In the genomic region with DNA sequence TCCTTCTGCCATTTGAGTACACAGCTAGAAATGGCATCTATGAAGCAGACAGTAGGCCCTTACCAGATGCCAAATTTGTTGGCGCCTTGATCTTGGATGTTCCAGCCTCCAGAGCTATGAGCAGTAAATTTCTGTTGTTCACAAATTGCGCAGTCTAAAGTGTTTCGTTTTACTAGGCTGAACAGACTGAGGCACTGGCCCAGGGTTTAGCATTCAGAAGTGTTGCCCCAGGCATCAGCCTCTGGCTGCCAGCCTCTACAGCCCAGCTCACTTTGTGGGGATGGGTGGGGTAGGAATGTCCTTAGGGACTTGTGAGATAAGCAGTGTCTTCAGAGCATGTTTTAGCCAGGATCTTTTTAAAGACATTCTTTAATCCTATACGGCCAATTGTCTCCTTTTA, we compare ENCODE assay signal across 1 cellular context.
TF ChIP-seq lines count a peak whose summit lies in the region.

No MANE protein-coding gene starts in this region.

TF ChIP-seq in H1, 55 proteins besides CTCF, POLR2A, EP300 and RAD21:
- TF ChIP-seq, protein P1, sequence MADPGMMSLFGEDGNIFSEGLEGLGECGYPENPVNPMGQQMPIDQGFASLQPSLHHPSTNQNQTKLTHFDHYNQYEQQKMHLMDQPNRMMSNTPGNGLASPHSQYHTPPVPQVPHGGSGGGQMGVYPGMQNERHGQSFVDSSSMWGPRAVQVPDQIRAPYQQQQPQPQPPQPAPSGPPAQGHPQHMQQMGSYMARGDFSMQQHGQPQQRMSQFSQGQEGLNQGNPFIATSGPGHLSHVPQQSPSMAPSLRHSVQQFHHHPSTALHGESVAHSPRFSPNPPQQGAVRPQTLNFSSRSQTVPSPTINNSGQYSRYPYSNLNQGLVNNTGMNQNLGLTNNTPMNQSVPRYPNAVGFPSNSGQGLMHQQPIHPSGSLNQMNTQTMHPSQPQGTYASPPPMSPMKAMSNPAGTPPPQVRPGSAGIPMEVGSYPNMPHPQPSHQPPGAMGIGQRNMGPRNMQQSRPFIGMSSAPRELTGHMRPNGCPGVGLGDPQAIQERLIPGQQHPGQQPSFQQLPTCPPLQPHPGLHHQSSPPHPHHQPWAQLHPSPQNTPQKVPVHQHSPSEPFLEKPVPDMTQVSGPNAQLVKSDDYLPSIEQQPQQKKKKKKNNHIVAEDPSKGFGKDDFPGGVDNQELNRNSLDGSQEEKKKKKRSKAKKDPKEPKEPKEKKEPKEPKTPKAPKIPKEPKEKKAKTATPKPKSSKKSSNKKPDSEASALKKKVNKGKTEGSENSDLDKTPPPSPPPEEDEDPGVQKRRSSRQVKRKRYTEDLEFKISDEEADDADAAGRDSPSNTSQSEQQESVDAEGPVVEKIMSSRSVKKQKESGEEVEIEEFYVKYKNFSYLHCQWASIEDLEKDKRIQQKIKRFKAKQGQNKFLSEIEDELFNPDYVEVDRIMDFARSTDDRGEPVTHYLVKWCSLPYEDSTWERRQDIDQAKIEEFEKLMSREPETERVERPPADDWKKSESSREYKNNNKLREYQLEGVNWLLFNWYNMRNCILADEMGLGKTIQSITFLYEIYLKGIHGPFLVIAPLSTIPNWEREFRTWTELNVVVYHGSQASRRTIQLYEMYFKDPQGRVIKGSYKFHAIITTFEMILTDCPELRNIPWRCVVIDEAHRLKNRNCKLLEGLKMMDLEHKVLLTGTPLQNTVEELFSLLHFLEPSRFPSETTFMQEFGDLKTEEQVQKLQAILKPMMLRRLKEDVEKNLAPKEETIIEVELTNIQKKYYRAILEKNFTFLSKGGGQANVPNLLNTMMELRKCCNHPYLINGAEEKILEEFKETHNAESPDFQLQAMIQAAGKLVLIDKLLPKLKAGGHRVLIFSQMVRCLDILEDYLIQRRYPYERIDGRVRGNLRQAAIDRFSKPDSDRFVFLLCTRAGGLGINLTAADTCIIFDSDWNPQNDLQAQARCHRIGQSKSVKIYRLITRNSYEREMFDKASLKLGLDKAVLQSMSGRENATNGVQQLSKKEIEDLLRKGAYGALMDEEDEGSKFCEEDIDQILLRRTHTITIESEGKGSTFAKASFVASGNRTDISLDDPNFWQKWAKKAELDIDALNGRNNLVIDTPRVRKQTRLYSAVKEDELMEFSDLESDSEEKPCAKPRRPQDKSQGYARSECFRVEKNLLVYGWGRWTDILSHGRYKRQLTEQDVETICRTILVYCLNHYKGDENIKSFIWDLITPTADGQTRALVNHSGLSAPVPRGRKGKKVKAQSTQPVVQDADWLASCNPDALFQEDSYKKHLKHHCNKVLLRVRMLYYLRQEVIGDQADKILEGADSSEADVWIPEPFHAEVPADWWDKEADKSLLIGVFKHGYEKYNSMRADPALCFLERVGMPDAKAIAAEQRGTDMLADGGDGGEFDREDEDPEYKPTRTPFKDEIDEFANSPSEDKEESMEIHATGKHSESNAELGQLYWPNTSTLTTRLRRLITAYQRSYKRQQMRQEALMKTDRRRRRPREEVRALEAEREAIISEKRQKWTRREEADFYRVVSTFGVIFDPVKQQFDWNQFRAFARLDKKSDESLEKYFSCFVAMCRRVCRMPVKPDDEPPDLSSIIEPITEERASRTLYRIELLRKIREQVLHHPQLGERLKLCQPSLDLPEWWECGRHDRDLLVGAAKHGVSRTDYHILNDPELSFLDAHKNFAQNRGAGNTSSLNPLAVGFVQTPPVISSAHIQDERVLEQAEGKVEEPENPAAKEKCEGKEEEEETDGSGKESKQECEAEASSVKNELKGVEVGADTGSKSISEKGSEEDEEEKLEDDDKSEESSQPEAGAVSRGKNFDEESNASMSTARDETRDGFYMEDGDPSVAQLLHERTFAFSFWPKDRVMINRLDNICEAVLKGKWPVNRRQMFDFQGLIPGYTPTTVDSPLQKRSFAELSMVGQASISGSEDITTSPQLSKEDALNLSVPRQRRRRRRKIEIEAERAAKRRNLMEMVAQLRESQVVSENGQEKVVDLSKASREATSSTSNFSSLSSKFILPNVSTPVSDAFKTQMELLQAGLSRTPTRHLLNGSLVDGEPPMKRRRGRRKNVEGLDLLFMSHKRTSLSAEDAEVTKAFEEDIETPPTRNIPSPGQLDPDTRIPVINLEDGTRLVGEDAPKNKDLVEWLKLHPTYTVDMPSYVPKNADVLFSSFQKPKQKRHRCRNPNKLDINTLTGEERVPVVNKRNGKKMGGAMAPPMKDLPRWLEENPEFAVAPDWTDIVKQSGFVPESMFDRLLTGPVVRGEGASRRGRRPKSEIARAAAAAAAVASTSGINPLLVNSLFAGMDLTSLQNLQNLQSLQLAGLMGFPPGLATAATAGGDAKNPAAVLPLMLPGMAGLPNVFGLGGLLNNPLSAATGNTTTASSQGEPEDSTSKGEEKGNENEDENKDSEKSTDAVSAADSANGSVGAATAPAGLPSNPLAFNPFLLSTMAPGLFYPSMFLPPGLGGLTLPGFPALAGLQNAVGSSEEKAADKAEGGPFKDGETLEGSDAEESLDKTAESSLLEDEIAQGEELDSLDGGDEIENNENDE (IDR thresholded peaks at IDR 0.05; ENCODE audit: insufficient replicate concordance, low read length), result no peak
- no peak for TF ChIP-seq KDM1A (IDR thresholded peaks at IDR 0.05; ENCODE audit: borderline replicate concordance, low read length)
- no peak for TF ChIP-seq CBX8 (IDR thresholded peaks at IDR 0.05; ENCODE audit: borderline replicate concordance, low read depth, low read length)
- no peak for TF ChIP-seq CHD1 (IDR thresholded peaks at IDR 0.05; ENCODE audit: low read depth, low read length)
- no peak for TF ChIP-seq SP2 (IDR thresholded peaks at IDR 0.05; ENCODE audit: low read length)
- no peak for TF ChIP-seq EZH2 (IDR thresholded peaks at IDR 0.05; ENCODE audit: low read depth, low read length, severe bottlenecking)
- TF ChIP-seq JUND (IDR thresholded peaks at IDR 0.05; ENCODE audit: low read length), result no peak
TF ChIP-seq in H1: peak in this region for 0.
